8 cellular contexts compared by ENCODE assay signal in the genomic region with DNA sequence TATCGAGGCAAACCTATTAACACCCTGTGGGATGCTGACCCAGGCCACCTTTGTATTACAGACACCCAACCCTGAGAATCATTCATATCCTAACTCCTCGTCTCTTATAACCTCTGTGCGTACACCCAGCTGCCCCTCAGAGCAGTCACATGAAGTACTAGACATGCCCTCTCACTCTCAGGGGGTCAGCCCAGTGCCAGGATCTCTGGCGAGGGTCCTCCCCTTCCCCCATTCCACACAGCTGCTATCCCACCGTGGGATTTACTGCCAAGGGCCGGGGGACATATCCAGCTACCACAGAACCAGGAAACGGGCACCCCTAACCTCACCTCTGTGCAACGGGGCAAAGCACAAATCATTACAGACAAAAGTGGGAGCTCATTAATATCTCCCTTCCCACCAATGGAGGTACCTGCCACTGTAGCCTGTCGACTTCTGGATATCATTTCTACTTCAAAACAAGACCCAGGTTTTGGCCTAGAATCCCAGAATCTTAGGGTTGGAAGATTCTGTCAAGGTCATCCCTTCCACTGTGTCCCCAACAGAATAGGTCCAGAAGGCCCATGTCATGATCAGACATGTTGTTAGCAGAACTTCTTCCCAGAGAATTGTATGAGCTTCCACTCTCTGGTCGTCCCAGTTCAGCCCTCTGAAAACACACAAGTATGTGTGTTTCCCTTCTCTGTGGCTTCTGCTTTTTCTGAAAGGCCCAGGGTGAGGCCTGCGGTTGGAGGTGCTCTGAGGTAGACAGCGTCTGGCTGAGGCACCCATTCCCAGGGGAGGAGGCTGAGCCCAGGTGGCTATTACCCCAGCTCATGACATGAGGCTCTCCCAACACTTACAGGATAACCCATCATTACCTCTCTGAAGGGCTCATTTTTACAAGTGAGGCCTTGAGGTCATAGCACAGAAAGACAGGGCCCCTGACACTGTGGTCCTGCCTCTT. TPM values are rescaled to one million over a fixed set of nuclear protein-coding genes. Genes with fewer than 3 reads are reported as not detected.
DNase-seq lines count a peak whose midpoint lies in the region; ATAC-seq and TF ChIP-seq lines count a peak whose summit lies in the region.

No MANE protein-coding gene starts in this region.

- peak overlapping the region; percentile 99 for H3K27ac Mint-ChIP-seq in CD4-positive, alpha-beta T cell

- H3F3A ChIP-seq in smooth muscle cell (ENCODE audit: low read depth), result peaks cover 38% of the 10 kb centered on the region

- H3K4me3 ChIP-seq in esophagus (ENCODE audit: low read depth in 1 of 2, low read length in 2 of 2), result peak overlapping the region; percentile 96
- H3K4me3 ChIP-seq in smooth muscle cell, result peak overlapping the region; percentile 64

- no peaks in the 10 kb centered on the region for H3K9me3 ChIP-seq in CD4-positive, alpha-beta T cell (ENCODE audit: control insufficient read depth, low read length)
- no peaks in the 10 kb centered on the region for H3K9me3 ChIP-seq in esophagus (ENCODE audit: control insufficient read depth in 2 of 2, insufficient read depth in 1 of 2, low read depth in 1 of 2, low read length in 1 of 2)
- H3K9me3 ChIP-seq in smooth muscle cell (replicated peaks; ENCODE audit: low read depth), result no peaks in the 10 kb centered on the region

- peaks cover 66% of the 10 kb centered on the region for H3K79me2 ChIP-seq in smooth muscle cell (ENCODE audit: low read depth)

- H3K9ac ChIP-seq in smooth muscle cell (ENCODE audit: low read depth), result peak overlapping the region; percentile 73

- TF ChIP-seq CTCF in CD4-positive, alpha-beta T cell (IDR thresholded peaks at IDR 0.05), result no peak
- no peak for TF ChIP-seq CTCF in smooth muscle cell (IDR thresholded peaks at IDR 0.05; ENCODE audit: borderline replicate concordance, insufficient read depth, poor library complexity, severe bottlenecking)

- DNase-seq in CD4-positive, alpha-beta T cell, result peak in 7 of 10 experiments; percentile 23 to 69 (median 51)
- DNase-seq in activated CD4-positive, alpha-beta T cell treated with anti-CD3 and anti-CD28 coated beads, Interleukin-2, amount 50 U/mL, for 1 hour, result peak; percentile 62
- no peak for DNase-seq in smooth muscle cell (lab: John Stamatoyannopoulos, UW; ENCODE audit: unreplicated experiment)
- DNase-seq in OCI-M2 (lab: John Stamatoyannopoulos, UW; ENCODE audit: unreplicated experiment), result no peak
- DNase-seq in NCI-H146 treated with DMSO at 0.1 percent for 48 hours (lab: John Stamatoyannopoulos, UW; ENCODE audit: unreplicated experiment), result no peak

- H3K36me3 ChIP-seq in esophagus (ENCODE audit: control insufficient read depth in 2 of 2, insufficient read depth in 2 of 2, low read length in 1 of 2), result no peaks in the 10 kb centered on the region
- H3K36me3 ChIP-seq in smooth muscle cell (ENCODE audit: low read depth), result no peaks in the 10 kb centered on the region

- intact Hi-C loops in CD4-positive, alpha-beta T cell (cut with DNase I, micrococcal nuclease), result loop anchor here (1.0 to 5.0 kb wide), 4 partner anchors 18 to 277 kb away; a partner anchor contains a TSS

- CTCF ChIA-PET in CD4-positive, alpha-beta T cell (lab: Charles Lee), result interaction anchor here (0.9 to 6.3 kb wide), 5 partner anchors 11 to 116 kb away, joined by 4 to 68 read pairs (median 5); a partner anchor contains a TSS

- ATAC-seq in CD4-positive, alpha-beta T cell (ENCODE audit: poor library complexity), result peak; percentile 33
- ATAC-seq in GM19397 (IDR thresholded peaks at IDR 0.05; ENCODE audit: unreplicated experiment) (peak; percentile 55), HG03469 (IDR thresholded peaks at IDR 0.05; ENCODE audit: unreplicated experiment) (peak; percentile 44)

- H3K4me2 ChIP-seq in smooth muscle cell, result peak overlapping the region; percentile 94

- H4K20me1 ChIP-seq in smooth muscle cell (ENCODE audit: low read depth), result no peaks in the 10 kb centered on the region

- H3K4me1 ChIP-seq in esophagus (ENCODE audit: control insufficient read depth in 2 of 2, insufficient read depth in 2 of 2, low read length in 1 of 2), result peaks cover 7 to 27% of the 10 kb centered on the region in 2 donors
- H3K4me1 ChIP-seq in smooth muscle cell (ENCODE audit: low read depth), result peaks cover 46% of the 10 kb centered on the region

- no peak overlapping the region for H2AFZ ChIP-seq in smooth muscle cell (ENCODE audit: low read depth)

- no peaks in the 10 kb centered on the region for H3K27me3 Mint-ChIP-seq in CD4-positive, alpha-beta T cell

- H3K27me3 ChIP-seq in CD4-positive, alpha-beta T cell (ENCODE audit: control insufficient read depth, insufficient read depth, low read length), result no peaks in the 10 kb centered on the region
- H3K27me3 ChIP-seq in esophagus (ENCODE audit: control insufficient read depth in 1 of 2, insufficient read depth in 2 of 2, low read length in 2 of 2) (no peaks in the 10 kb centered on the region), smooth muscle cell (ENCODE audit: low read depth) (no peaks in the 10 kb centered on the region)

- peak overlapping the region; percentile 96 for H3K27ac ChIP-seq in CD4-positive, alpha-beta T cell (ENCODE audit: low read depth, low read length)
- H3K27ac ChIP-seq in esophagus (ENCODE audit: low read depth in 2 of 2, low read length in 1 of 2) (peak overlapping the region; percentile 94 to 97), smooth muscle cell (ENCODE audit: low read depth) (peak overlapping the region; percentile 100)

- H3K4me3 Mint-ChIP-seq in CD4-positive, alpha-beta T cell, result peak overlapping the region; percentile 95

- POLR2A ChIA-PET in CD4-positive, alpha-beta T cell (lab: Charles Lee), result interaction anchor here (0.5 to 11.6 kb wide), 10 partner anchors 9 to 988 kb away, joined by 3 to 221 read pairs (median 4); a partner anchor contains a TSS

- no peaks in the 10 kb centered on the region for H3K9me3 Mint-ChIP-seq in CD4-positive, alpha-beta T cell

- peaks cover 28% of the 10 kb centered on the region for H3K36me3 Mint-ChIP-seq in CD4-positive, alpha-beta T cell (ENCODE audit: low read depth)

- 25 to 26% methylated on average over 12 of the region's 12 CpGs for WGBS in esophagus, 2 donors
- WGBS in smooth muscle cell (ENCODE audit: low lambda C conversion rate), result 75% methylated on average over 12 of the region's 12 CpGs

- peaks cover 79% of the 10 kb centered on the region for H3K4me1 Mint-ChIP-seq in CD4-positive, alpha-beta T cell (ENCODE audit: low read depth)

RNA-seq across cellular contexts. Expression of a gene that starts 1.7 kb away (rescaled TPM):
- total RNA-seq in CD4-positive, alpha-beta T cell, result 100 to 1,000 TPM in 1 of 2 experiments, 10 to 100 TPM in 1; 99.2 to 102 TPM
- polyA plus RNA-seq in esophagus (100 to 1,000 TPM; 196 to 231 TPM), smooth muscle cell (121 and 172 TPM in 2 replicates)
- 109 TPM in 2 replicates for total RNA-seq in smooth muscle cell

RNA-seq across cellular contexts. Expression of a gene that starts 20.3 kb away (rescaled TPM):
- 10 to 100 TPM in 1 of 2 experiments, 1 to 10 TPM in 1; 9.2 to 10.6 TPM for total RNA-seq in CD4-positive, alpha-beta T cell
- polyA plus RNA-seq in esophagus (10 to 100 TPM; 50.1 to 54.9 TPM), smooth muscle cell (109 and 126 TPM in 2 replicates)
- total RNA-seq in smooth muscle cell, result 26.1 and 42.0 TPM in 2 replicates

RNA-seq across cellular contexts. Expression of a gene that starts 20.7 kb away (rescaled TPM):
- 10 to 100 TPM; 40.2 to 42.5 TPM for total RNA-seq in CD4-positive, alpha-beta T cell
- polyA plus RNA-seq in esophagus (10 to 100 TPM; 45.0 to 90.4 TPM), smooth muscle cell (95.8 and 135 TPM in 2 replicates)
- 58.9 and 71.5 TPM in 2 replicates for total RNA-seq in smooth muscle cell

RNA-seq across cellular contexts. Expression of a gene that starts 29.8 kb away (rescaled TPM):
- 1 to 10 TPM; 1.6 to 1.8 TPM for total RNA-seq in CD4-positive, alpha-beta T cell
- polyA plus RNA-seq in esophagus (under 1 TPM; 0.29 to 0.45 TPM), smooth muscle cell (1.6 and 2.6 TPM in 2 replicates)
- total RNA-seq in smooth muscle cell, result 0.94 and 1.3 TPM in 2 replicates

Comparison
In these comparisons a context has a peak if more than half of its experiments do, and no peak if none do; other contexts are left out.
1. DNase-seq: peak in CD4-positive, alpha-beta T cell (7 of 10) and activated CD4-positive, alpha-beta T cell treated with anti-CD3 and anti-CD28 coated beads, Interleukin-2, amount 50 U/mL, for 1 hour (single experiment); none in smooth muscle cell (single experiment), OCI-M2 (single experiment) and NCI-H146 treated with DMSO at 0.1 percent for 48 hours (single experiment).
2. Peak in every context shown above with its lines, with median percentiles within 50 percentile points of each other: ATAC-seq and H3K27ac ChIP-seq.